In genomic region chr10:106612381-106612780, GRCh38 we compare ENCODE assay signal across 16 cellular contexts.
DNase-seq lines count a peak whose midpoint lies in the region; ATAC-seq and TF ChIP-seq lines count a peak whose summit lies in the region.
"Had no signal": no experiment of that assay in that cellular context is flagged by ENCODE, and none has a peak within 500 bp of the region (broad histone marks: within the 10 kb centered on the region; RNA-seq: fewer than 3 reads in every experiment).

No MANE protein-coding gene starts in this region.

- H3K4me3 Mint-ChIP-seq in WTC11 = no peak overlapping the region
- no peak overlapping the region for H3K4me3 Mint-ChIP-seq in effector memory CD8-positive, alpha-beta T cell
- H3K4me3 Mint-ChIP-seq: CD14-positive monocyte; CD8-positive, alpha-beta T cell; HFFc6 had no signal

- DNase-seq in NCI-H82 (lab: John Stamatoyannopoulos, UW) = peak; percentile 4
- no peak for DNase-seq in NCI-H82 treated with DMSO at 0.1 percent for 48 hours (lab: John Stamatoyannopoulos, UW; ENCODE audit: unreplicated experiment)
- DNase-seq in WTC11 (ENCODE audit: low spot score) = no peak
- DNase-seq in iPS-NIHi11 (ENCODE audit: low spot score) = peak; percentile 19
- DNase-seq in NCI-H2171 treated with DMSO at 0.1 percent for 48 hours (lab: John Stamatoyannopoulos, UW) = no peak
- no peak for DNase-seq in effector memory CD8-positive, alpha-beta T cell
- no peak for DNase-seq in inferior parietal cortex (ENCODE audit: extremely low spot score)
- DNase-seq: AML-193; CD8-positive, alpha-beta T cell; COR-L47; H7; HFFc6; KBM-7 had no signal

- no peaks in the 10 kb centered on the region for H3K9me3 Mint-ChIP-seq in WTC11
- H3K9me3 Mint-ChIP-seq in effector memory CD8-positive, alpha-beta T cell = peaks cover 5 to 9% of the 10 kb centered on the region in 2 donors
- H3K9me3 Mint-ChIP-seq: HFFc6 had no signal

- peaks cover 9% of the 10 kb centered on the region for H3K4me1 Mint-ChIP-seq in WTC11
- H3K4me1 Mint-ChIP-seq in effector memory CD8-positive, alpha-beta T cell (ENCODE audit: low read depth in 2 of 2) = no peaks in the 10 kb centered on the region
- H3K4me1 Mint-ChIP-seq: CD14-positive monocyte had no signal

- no peaks in the 10 kb centered on the region for H3K36me3 Mint-ChIP-seq in WTC11
- H3K36me3 Mint-ChIP-seq in effector memory CD8-positive, alpha-beta T cell (ENCODE audit: insufficient read depth) = no peaks in the 10 kb centered on the region
- H3K36me3 Mint-ChIP-seq: CD14-positive monocyte; CD8-positive, alpha-beta T cell had no signal

- CTCF ChIA-PET in WTC11 (lab: Charles Lee) = no interaction called here

- no peak overlapping the region for H3K27ac Mint-ChIP-seq in WTC11
- no peak overlapping the region for H3K27ac Mint-ChIP-seq in effector memory CD8-positive, alpha-beta T cell
- H3K27ac Mint-ChIP-seq: CD14-positive monocyte; CD8-positive, alpha-beta T cell; HFFc6 had no signal

- POLR2A ChIA-PET in WTC11 (lab: Charles Lee) = no interaction called here

- peak; percentile 26; the same call in 1 of the 2 replicates for ATAC-seq in WTC11
- no peak for ATAC-seq in effector memory CD8-positive, alpha-beta T cell (replicated peaks)
- ATAC-seq: A549; CD8-positive, alpha-beta T cell; HCT116 had no signal

- TF ChIP-seq CTCF in WTC11 (IDR thresholded peaks at IDR 0.05) = no peak

- H3K27me3 Mint-ChIP-seq in WTC11 (ENCODE audit: low read depth) = peaks cover 56% of the 10 kb centered on the region
- H3K27me3 Mint-ChIP-seq in effector memory CD8-positive, alpha-beta T cell = no peaks in the 10 kb centered on the region

TF ChIP-seq in WTC11, 78 proteins besides CTCF, POLR2A, EP300 and RAD21:
- TF ChIP-seq ZMAT4 (CRISPR knock-in tag; IDR thresholded peaks at IDR 0.05) (no peak), ZNF425 (CRISPR knock-in tag; conservative IDR thresholded peaks at IDR 0.05) (no peak), TCF7 (CRISPR knock-in tag; IDR thresholded peaks at IDR 0.05; ENCODE audit: low read depth) (no peak), PREB (CRISPR knock-in tag; IDR thresholded peaks at IDR 0.05; ENCODE audit: borderline replicate concordance) (no peak), JUN (CRISPR knock-in tag; IDR thresholded peaks at IDR 0.05) (no peak), SMAD3 (CRISPR knock-in tag; IDR thresholded peaks at IDR 0.05; ENCODE audit: borderline replicate concordance) (no peak), NFATC4 (CRISPR knock-in tag; IDR thresholded peaks at IDR 0.05) (no peak), ZSCAN18 (CRISPR knock-in tag; IDR thresholded peaks at IDR 0.05) (no peak), ATF2 (CRISPR knock-in tag; IDR thresholded peaks at IDR 0.05; ENCODE audit: borderline replicate concordance, low read depth) (no peak), MYBL2 (CRISPR knock-in tag; IDR thresholded peaks at IDR 0.05) (no peak), ESRRA (CRISPR knock-in tag; IDR thresholded peaks at IDR 0.05; ENCODE audit: borderline replicate concordance) (no peak), USF2 (CRISPR knock-in tag; IDR thresholded peaks at IDR 0.05) (no peak), ZNF138 (CRISPR knock-in tag; conservative IDR thresholded peaks at IDR 0.05) (no peak), SMAD4 (CRISPR knock-in tag; IDR thresholded peaks at IDR 0.05) (no peak), ERG (CRISPR knock-in tag; IDR thresholded peaks at IDR 0.05) (no peak), ZNF121 (CRISPR knock-in tag; IDR thresholded peaks at IDR 0.05) (no peak)

Comparison
In these comparisons a context has a peak if more than half of its experiments do, and no peak if none do; other contexts are left out.
1. DNase-seq: peak in NCI-H82 (single experiment) and iPS-NIHi11 (single experiment); none in NCI-H82 treated with DMSO at 0.1 percent for 48 hours (single experiment), WTC11 (single experiment), NCI-H2171 treated with DMSO at 0.1 percent for 48 hours (single experiment), effector memory CD8-positive, alpha-beta T cell (0 of 3) and inferior parietal cortex (single experiment).